9 cellular contexts compared by ENCODE assay signal in the genomic region with DNA sequence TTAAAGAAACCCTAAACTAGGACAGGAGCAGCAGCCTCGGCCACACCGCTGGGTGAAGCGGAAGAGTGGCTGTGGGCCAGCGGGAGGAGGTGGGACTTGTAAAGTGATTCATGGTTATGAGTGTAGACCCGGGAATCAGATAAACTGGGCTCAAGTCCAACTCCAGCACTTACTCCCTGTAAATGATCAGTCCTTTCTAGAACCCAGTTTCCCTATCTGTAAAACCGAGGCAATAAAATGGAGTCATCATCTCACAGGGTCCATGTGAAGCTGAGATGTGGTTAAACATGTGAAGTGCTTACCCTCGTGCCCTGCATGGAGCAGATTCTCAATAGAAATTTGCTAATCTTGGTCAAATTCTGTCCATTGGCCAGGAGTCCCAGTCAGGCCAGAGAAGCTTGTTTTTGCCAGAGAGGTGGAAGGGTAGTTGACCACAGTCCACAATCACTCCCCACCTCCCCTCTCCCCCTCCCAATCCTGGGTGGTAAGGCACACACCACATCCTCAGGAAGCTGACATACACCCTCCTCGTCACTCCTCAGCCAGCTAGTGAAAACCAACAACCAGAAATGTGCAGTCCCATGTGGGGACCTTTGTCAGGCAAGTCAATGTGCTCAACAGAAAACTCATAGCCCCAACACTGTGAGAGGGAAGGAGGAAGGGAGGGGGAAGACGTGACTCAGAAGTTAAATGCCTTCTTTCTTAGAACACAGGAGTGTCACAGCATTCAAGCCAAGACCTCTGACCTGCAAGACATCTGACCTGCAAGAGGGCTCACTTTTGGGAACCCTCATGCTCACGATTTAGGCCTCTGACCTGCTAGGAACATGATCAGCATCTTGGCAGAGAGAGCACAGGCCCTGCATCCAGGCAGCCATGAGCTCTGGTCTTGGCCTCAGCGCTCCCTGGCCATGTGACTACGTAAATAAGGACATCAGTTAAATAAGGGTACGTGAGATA.
DNase-seq lines count a peak whose midpoint lies in the region; ATAC-seq and TF ChIP-seq lines count a peak whose summit lies in the region.
"Had no signal": no experiment of that assay in that cellular context is flagged by ENCODE, and none has a peak within 500 bp of the region (broad histone marks: within the 10 kb centered on the region; RNA-seq: fewer than 3 reads in every experiment).

No MANE protein-coding gene starts in this region.

- H3K36me3 ChIP-seq in heart left ventricle (no peaks in the 10 kb centered on the region), hepatocyte (replicated peaks; ENCODE audit: insufficient read depth, low read depth) (no peaks in the 10 kb centered on the region), upper lobe of right lung (no peaks in the 10 kb centered on the region)

- H3K27ac ChIP-seq in heart left ventricle (peak overlapping the region in 1 of 12 donors; percentile 29), hepatocyte (no peak overlapping the region), upper lobe of right lung (no peak overlapping the region)

- peak in 1 of 5 donors; percentile 52 for DNase-seq in heart left ventricle
- DNase-seq in Right ventricle myocardium inferior (ENCODE audit: missing footprints) = no peak
- DNase-seq in activated T-cell treated with anti-CD3 and anti-CD28 coated beads for 4 hours = peak; percentile 18
- peak; percentile 50 for DNase-seq in hepatocyte (ENCODE audit: low spot score)
- no peak for DNase-seq in upper lobe of right lung
- DNase-seq in NCI-H2171 (lab: John Stamatoyannopoulos, UW) = no peak

- peak in 3 of 4 donors; percentile 15 to 50 (median 34) for ATAC-seq in heart left ventricle
- no peak for ATAC-seq in Right ventricle myocardium inferior
- ATAC-seq in upper lobe of right lung = peak; percentile 37
- ATAC-seq in HG02759 (IDR thresholded peaks at IDR 0.05; ENCODE audit: unreplicated experiment) = no peak
- ATAC-seq in GM19395 (IDR thresholded peaks at IDR 0.05; ENCODE audit: unreplicated experiment) = no peak

- no peaks in the 10 kb centered on the region for H3K27me3 ChIP-seq in heart left ventricle
- peaks cover 5% of the 10 kb centered on the region for H3K27me3 ChIP-seq in hepatocyte
- H3K27me3 ChIP-seq in upper lobe of right lung = no peaks in the 10 kb centered on the region

- TF ChIP-seq CTCF in heart left ventricle (IDR thresholded peaks at IDR 0.05) (no peak), hepatocyte (IDR thresholded peaks at IDR 0.05; ENCODE audit: poor library complexity) (no peak), upper lobe of right lung (IDR thresholded peaks at IDR 0.05) (no peak)

- peaks cover 0 to 57% (median 23%) of the 10 kb centered on the region in 12 donors for H3K4me1 ChIP-seq in heart left ventricle
- peaks cover under 1% of the 10 kb centered on the region for H3K4me1 ChIP-seq in hepatocyte (ENCODE audit: insufficient read depth)
- peaks cover 7% of the 10 kb centered on the region for H3K4me1 ChIP-seq in upper lobe of right lung

- H3K79me2 ChIP-seq in hepatocyte = no peaks in the 10 kb centered on the region

- no peak for TF ChIP-seq POLR2A in heart left ventricle (IDR thresholded peaks at IDR 0.05)

- intact Hi-C loops in heart left ventricle (cut with DNase I) (no loop called here), Right ventricle myocardium inferior (cut with DNase I) (no loop called here), upper lobe of right lung (cut with DNase I) (no loop called here)

- no peak overlapping the region for H3K4me3 ChIP-seq in heart left ventricle
- no peak overlapping the region for H3K4me3 ChIP-seq in hepatocyte
- no peak overlapping the region for H3K4me3 ChIP-seq in upper lobe of right lung
- H3K4me3 ChIP-seq: skin epidermis had no signal

- H3K9me3 ChIP-seq in heart left ventricle (no peaks in the 10 kb centered on the region), hepatocyte (ENCODE audit: low read depth) (no peaks in the 10 kb centered on the region), upper lobe of right lung (no peaks in the 10 kb centered on the region)

- no peaks in the 10 kb centered on the region for H4K20me1 ChIP-seq in hepatocyte (ENCODE audit: insufficient read depth, poor library complexity, severe bottlenecking)

- H3K9me2 ChIP-seq in hepatocyte (replicated peaks; ENCODE audit: insufficient read depth) = no peaks in the 10 kb centered on the region

- no peak overlapping the region for H3K4me2 ChIP-seq in hepatocyte

- WGBS in heart left ventricle, 4 donors = 58 to 66% (median 63%) methylated on average over 12 to 13 of the region's 13 CpGs
- WGBS in hepatocyte (ENCODE audit: low lambda C conversion rate, missing lambda C conversion rate) = 74% methylated on average over 13 of the region's 13 CpGs

- no peak overlapping the region for H2AFZ ChIP-seq in hepatocyte

Comparison
In these comparisons a context has a peak if more than half of its experiments do, and no peak if none do; other contexts are left out.
1. ATAC-seq: peak in heart left ventricle (3 of 4) and upper lobe of right lung (single experiment); none in Right ventricle myocardium inferior (single experiment), HG02759 (single experiment) and GM19395 (single experiment).
2. DNase-seq: peak in activated T-cell treated with anti-CD3 and anti-CD28 coated beads for 4 hours (single experiment) and hepatocyte (single experiment); none in Right ventricle myocardium inferior (single experiment), upper lobe of right lung (single experiment) and NCI-H2171 (single experiment).